ENCODE assay signal across 9 cellular contexts in genomic region chr19:55206664-55207500, GRCh38. TPM values are rescaled to one million over a fixed set of nuclear protein-coding genes. Genes with fewer than 3 reads are reported as not detected.
A peak's percentile ranks its signal among the peaks of the same experiment; 100 is the strongest.
DNase-seq lines count a peak whose midpoint lies in the region; ATAC-seq and TF ChIP-seq lines count a peak whose summit lies in the region.
"Had no signal": no experiment of that assay in that cellular context is flagged by ENCODE, and none has a peak within 500 bp of the region (broad histone marks: within the 10 kb centered on the region; RNA-seq: fewer than 3 reads in every experiment).

No MANE protein-coding gene starts in this region.

- peak overlapping the region; percentile 22 for H3K27ac Mint-ChIP-seq in T-helper 2 cell treated with Interferon-gamma antibody and Interleukin-4, amounts not matched to agents 5 μg/mL and 100 μg/mL, for 36 hours
- peak overlapping the region; percentile 39 for H3K27ac Mint-ChIP-seq in chondrocyte (ENCODE audit: unreplicated experiment)

- peak; percentile 96 for ATAC-seq in left lobe of liver
- ATAC-seq in GM18511 (IDR thresholded peaks at IDR 0.05; ENCODE audit: unreplicated experiment) = no peak
- ATAC-seq in HG03457 (IDR thresholded peaks at IDR 0.05; ENCODE audit: unreplicated experiment) = no peak

- peak overlapping the region; percentile 25 for H3K4me3 Mint-ChIP-seq in T-helper 2 cell treated with Interferon-gamma antibody and Interleukin-4, amounts not matched to agents 5 μg/mL and 100 μg/mL, for 36 hours
- H3K4me3 Mint-ChIP-seq in chondrocyte (ENCODE audit: unreplicated experiment) = peak overlapping the region; percentile 72

- H3K27me3 Mint-ChIP-seq in T-helper 2 cell treated with Interferon-gamma antibody and Interleukin-4, amounts not matched to agents 5 μg/mL and 100 μg/mL, for 36 hours (ENCODE audit: low read depth) = peaks cover 5% of the 10 kb centered on the region
- H3K27me3 Mint-ChIP-seq in chondrocyte (ENCODE audit: low read depth) = peaks cover 4% of the 10 kb centered on the region

- H3K9me3 Mint-ChIP-seq in T-helper 2 cell treated with Interferon-gamma antibody and Interleukin-4, amounts not matched to agents 5 μg/mL and 100 μg/mL, for 36 hours = no peaks in the 10 kb centered on the region
- no peaks in the 10 kb centered on the region for H3K9me3 Mint-ChIP-seq in chondrocyte (ENCODE audit: low read depth)

- H3K36me3 Mint-ChIP-seq in T-helper 2 cell treated with Interferon-gamma antibody and Interleukin-4, amounts not matched to agents 5 μg/mL and 100 μg/mL, for 36 hours (ENCODE audit: low read depth) = no peaks in the 10 kb centered on the region
- H3K36me3 Mint-ChIP-seq in chondrocyte (ENCODE audit: low read depth) = no peaks in the 10 kb centered on the region

- no peak for TF ChIP-seq CTCF in chondrocyte (IDR thresholded peaks at IDR 0.05)

- H3K4me1 Mint-ChIP-seq in T-helper 2 cell treated with Interferon-gamma antibody and Interleukin-4, amounts not matched to agents 5 μg/mL and 100 μg/mL, for 36 hours (ENCODE audit: low read depth) = peaks cover 2% of the 10 kb centered on the region
- H3K4me1 Mint-ChIP-seq in chondrocyte (ENCODE audit: low read depth) = peaks cover 20% of the 10 kb centered on the region

- in situ Hi-C loops in KBM-7 (cut with MboI; ENCODE audit: low pct_unique_long_range_greater_than_20kb, low sequenced_read_pairs) = no loop called here

- DNase-seq in COLO668 (lab: John Stamatoyannopoulos, UW; ENCODE audit: unreplicated experiment) (peak; percentile 88), KBM-7 (peak; percentile 72), chondrocyte (ENCODE audit: low spot score) (no peak), left lobe of liver (ENCODE audit: low spot score) (peak; percentile 85)
- peak; percentile 48 for DNase-seq in T-helper 2 cell treated with Interferon-gamma antibody and Interleukin-4, amounts not matched to agents 5 μg/mL and 100 μg/mL, for 36 hours (ENCODE audit: low spot score)
- peak; percentile 43 for DNase-seq in stimulated activated CD4-positive, alpha-beta T cell treated with anti-CD3 and anti-CD28 coated beads, Interleukin-4, amount 100 ng/mL, for 24 hours

RNA-seq across cellular contexts. Expression of gene PTPRH, which starts 2.4 kb away (rescaled TPM):
- total RNA-seq in chondrocyte (0.42 to 0.54 TPM in 2 of 3 replicates, not detected in the other), left lobe of liver (6.3 TPM)

RNA-seq across cellular contexts. Expression of gene TMEM86B, which starts 21.7 kb away (rescaled TPM):
- 1.4 to 1.5 TPM (median 1.4 TPM) in 3 replicates for total RNA-seq in chondrocyte
- total RNA-seq in left lobe of liver = 15.5 TPM

RNA-seq across cellular contexts. Expression of gene SYT5, which starts 26.8 kb away (rescaled TPM):
- total RNA-seq in chondrocyte = 0.80 TPM in 1 of 3 replicates, not detected in the others
- total RNA-seq in left lobe of liver = 0.20 TPM
- total RNA-seq: skeletal muscle tissue had no signal

RNA-seq across cellular contexts. Expression of gene DNAAF3, which starts 40.5 kb away (rescaled TPM):
- total RNA-seq in chondrocyte (0.90 to 2.2 TPM (median 1.3 TPM) in 3 replicates), left lobe of liver (0.63 TPM)
- total RNA-seq: skeletal muscle tissue had no signal

RNA-seq across cellular contexts. Expression of gene TNNI3, which starts 49.4 kb away (rescaled TPM):
- total RNA-seq in chondrocyte (not detected in 3 replicates), left lobe of liver (not detected)
